Comparison of ENCODE assay signal across 22 cellular contexts in the genomic region with DNA sequence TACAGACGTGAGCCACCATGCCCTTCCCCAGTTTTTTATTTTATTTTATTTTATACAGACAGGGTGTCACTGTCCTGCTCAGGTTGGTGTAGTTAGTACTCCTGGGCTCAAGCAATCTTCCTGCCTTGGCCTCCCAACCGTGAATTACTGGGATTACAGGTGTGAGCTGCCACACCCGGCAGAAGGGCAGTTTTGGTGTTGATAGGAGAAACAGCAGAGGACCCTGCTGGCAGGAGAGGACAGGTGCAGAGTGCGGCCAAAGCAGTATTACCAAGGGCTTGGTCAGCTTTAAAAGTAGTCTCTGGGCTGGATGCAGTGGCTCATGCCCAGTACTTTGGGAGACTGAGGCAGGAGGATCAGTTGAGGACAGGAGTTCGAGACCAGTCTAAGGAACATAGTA.
"Had no signal": no experiment of that assay in that cellular context is flagged by ENCODE, and none has a peak within 500 bp of the region (broad histone marks: within the 10 kb centered on the region; RNA-seq: fewer than 3 reads in every experiment).

No MANE protein-coding gene starts in this region.

- H3K27me3 ChIP-seq: brain microvascular endothelial cell, colonic mucosa, gastrocnemius medialis, heart right ventricle, ovary, testis had no signal

- H3K9me3 ChIP-seq: colonic mucosa, gastrocnemius medialis, heart right ventricle, left ventricle myocardium inferior, ovary, testis had no signal

- DNase-seq: activated CD4-positive, alpha-beta T cell treated with anti-CD3 and anti-CD28 coated beads, Interleukin-2, amount 10 ng/mL, durations not matched to agents 24 days and 14 days; activated CD4-positive, CD25-positive, alpha-beta regulatory T cell; activated CD8-positive, alpha-beta T cell treated with anti-CD3 and anti-CD28 coated beads for 36 hours; activated effector memory CD4-positive, alpha-beta T cell treated with Interleukin-2 at 50 U/mL for 16 hours; activated naive CD4-positive, alpha-beta T cell treated with anti-CD3 and anti-CD28 coated beads, Interleukin-2, amount 10 ng/mL, durations not matched to agents 7 days and 5 days; activated naive CD8-positive, alpha-beta T cell treated with anti-CD3 and anti-CD28 coated beads, Interleukin-2, amount 50 U/mL, for 24 hours; activated T-cell treated with anti-CD3 and anti-CD28 coated beads, Interleukin-2, amount 50 U/mL, for 4 hours; anterior cingulate cortex; brain microvascular endothelial cell; colonic mucosa; erythroblast; gastrocnemius medialis; heart right ventricle; left ventricle myocardium inferior; naive B cell; ovary; stimulated activated CD4-positive, alpha-beta T cell treated with anti-CD3 and anti-CD28 coated beads, Interleukin-4, amount 100 ng/mL, for 24 hours; testis had no signal

- H3K27ac ChIP-seq: brain microvascular endothelial cell, colonic mucosa, heart right ventricle, left ventricle myocardium inferior, ovary, testis had no signal

- H3K4me3 Mint-ChIP-seq: activated CD4-positive, alpha-beta T cell treated with anti-CD3 and anti-CD28 coated beads, Interleukin-2, amount 10 ng/mL, durations not matched to agents 24 days and 14 days; activated CD8-positive, alpha-beta T cell treated with anti-CD3 and anti-CD28 coated beads for 36 hours; activated naive CD4-positive, alpha-beta T cell treated with anti-CD3 and anti-CD28 coated beads, Interleukin-2, amount 10 ng/mL, durations not matched to agents 7 days and 5 days; activated naive CD8-positive, alpha-beta T cell treated with anti-CD3 and anti-CD28 coated beads, Interleukin-2, amount 50 U/mL, for 24 hours; activated T-cell treated with anti-CD3 and anti-CD28 coated beads, Interleukin-2, amount 50 U/mL, for 4 hours; central memory CD8-positive, alpha-beta T cell; neural crest cell; stimulated activated effector memory CD8-positive, alpha-beta T cell treated with anti-CD3 and anti-CD28 coated beads, Interleukin-12 subunit alpha, Interleukin-12 subunit beta, amount 100 ng/mL, for 72 hours had no signal

- H3K9me3 Mint-ChIP-seq: activated CD4-positive, alpha-beta T cell treated with anti-CD3 and anti-CD28 coated beads, Interleukin-2, amount 10 ng/mL, durations not matched to agents 24 days and 14 days; activated CD8-positive, alpha-beta T cell treated with anti-CD3 and anti-CD28 coated beads for 36 hours; activated naive CD4-positive, alpha-beta T cell treated with anti-CD3 and anti-CD28 coated beads, Interleukin-2, amount 10 ng/mL, durations not matched to agents 7 days and 5 days; activated naive CD8-positive, alpha-beta T cell treated with anti-CD3 and anti-CD28 coated beads, Interleukin-2, amount 50 U/mL, for 24 hours; activated T-cell treated with anti-CD3 and anti-CD28 coated beads, Interleukin-2, amount 50 U/mL, for 4 hours; central memory CD8-positive, alpha-beta T cell; naive B cell; neural crest cell; stimulated activated effector memory CD8-positive, alpha-beta T cell treated with anti-CD3 and anti-CD28 coated beads, Interleukin-12 subunit alpha, Interleukin-12 subunit beta, amount 100 ng/mL, for 72 hours had no signal

- ATAC-seq: activated CD8-positive, alpha-beta T cell treated with anti-CD3 and anti-CD28 coated beads for 36 hours; activated naive CD8-positive, alpha-beta T cell treated with anti-CD3 and anti-CD28 coated beads, Interleukin-2, amount 50 U/mL, for 24 hours; activated T-cell treated with anti-CD3 and anti-CD28 coated beads, Interleukin-2, amount 50 U/mL, for 4 hours; gastrocnemius medialis; heart right ventricle; sciatic nerve; stimulated activated effector memory CD8-positive, alpha-beta T cell treated with anti-CD3 and anti-CD28 coated beads, Interleukin-12 subunit alpha, Interleukin-12 subunit beta, amount 100 ng/mL, for 72 hours had no signal

- H3K4me3 ChIP-seq: colonic mucosa, gastrocnemius medialis, heart right ventricle, left ventricle myocardium inferior, ovary, testis had no signal

- H3K36me3 ChIP-seq: brain microvascular endothelial cell, colonic mucosa, gastrocnemius medialis, heart right ventricle, left ventricle myocardium inferior, ovary had no signal

- H3K27ac Mint-ChIP-seq: activated CD4-positive, alpha-beta T cell treated with anti-CD3 and anti-CD28 coated beads, Interleukin-2, amount 10 ng/mL, durations not matched to agents 24 days and 14 days; activated CD8-positive, alpha-beta T cell treated with anti-CD3 and anti-CD28 coated beads for 36 hours; activated naive CD4-positive, alpha-beta T cell treated with anti-CD3 and anti-CD28 coated beads, Interleukin-2, amount 10 ng/mL, durations not matched to agents 7 days and 5 days; activated naive CD8-positive, alpha-beta T cell treated with anti-CD3 and anti-CD28 coated beads, Interleukin-2, amount 50 U/mL, for 24 hours had no signal

- H3K27me3 Mint-ChIP-seq: activated CD4-positive, alpha-beta T cell treated with anti-CD3 and anti-CD28 coated beads, Interleukin-2, amount 10 ng/mL, durations not matched to agents 24 days and 14 days; activated CD8-positive, alpha-beta T cell treated with anti-CD3 and anti-CD28 coated beads for 36 hours; activated naive CD4-positive, alpha-beta T cell treated with anti-CD3 and anti-CD28 coated beads, Interleukin-2, amount 10 ng/mL, durations not matched to agents 7 days and 5 days; activated naive CD8-positive, alpha-beta T cell treated with anti-CD3 and anti-CD28 coated beads, Interleukin-2, amount 50 U/mL, for 24 hours; central memory CD8-positive, alpha-beta T cell; naive B cell had no signal

- H3K36me3 Mint-ChIP-seq: activated naive CD4-positive, alpha-beta T cell treated with anti-CD3 and anti-CD28 coated beads, Interleukin-2, amount 10 ng/mL, durations not matched to agents 7 days and 5 days; naive B cell; stimulated activated effector memory CD8-positive, alpha-beta T cell treated with anti-CD3 and anti-CD28 coated beads, Interleukin-12 subunit alpha, Interleukin-12 subunit beta, amount 100 ng/mL, for 72 hours had no signal
